In genomic region chr3:50205719-50206276, GRCh38 we compare ENCODE assay signal across 10 cellular contexts. TPM values are rescaled to one million over a fixed set of nuclear protein-coding genes. Genes with fewer than 3 reads are reported as not detected.
DNase-seq lines count a peak whose midpoint lies in the region; ATAC-seq and TF ChIP-seq lines count a peak whose summit lies in the region.
"Had no signal": no experiment of that assay in that cellular context is flagged by ENCODE, and none has a peak within 500 bp of the region (broad histone marks: within the 10 kb centered on the region; RNA-seq: fewer than 3 reads in every experiment).

No MANE protein-coding gene starts in this region.

- 10 to 12% methylated on average over 8 to 29 of the region's 40 CpGs for WGBS in lower leg skin, 2 donors

- intact Hi-C loops in ascending aorta (cut with DNase I): no loop called here
- intact Hi-C loops in lower leg skin (cut with DNase I; ENCODE audit: low total_unique reads): no loop called here

- H3K9me3 ChIP-seq in ascending aorta: no peaks in the 10 kb centered on the region

- no peak for TF ChIP-seq POLR2A in lower leg skin (IDR thresholded peaks at IDR 0.05)

- peak; percentile 76 for DNase-seq in activated CD8-positive, alpha-beta memory T cell treated with anti-CD3 and anti-CD28 coated beads for 24 hours
- DNase-seq in activated CD8-positive, alpha-beta memory T cell treated with anti-CD3 and anti-CD28 coated beads, Interleukin-2, amount 50 U/mL, for 4 hours: no peak
- no peak for DNase-seq in ascending aorta (ENCODE audit: low spot score in 2 of 2)
- peak; percentile 70 for DNase-seq in left kidney (ENCODE audit: low read depth, low spot score)
- peak in 31 of 49 donors; percentile 5 to 65 (median 43) for DNase-seq in substantia nigra (lab: John Stamatoyannopoulos, UW)
- DNase-seq in lower leg skin (ENCODE audit: low spot score in 2 of 2): no peak
- DNase-seq in ureter (ENCODE audit: low spot score): no peak

- peaks cover 12 to 15% of the 10 kb centered on the region in 2 donors for H3K4me1 ChIP-seq in ascending aorta

- TF ChIP-seq CTCF in ascending aorta (IDR thresholded peaks at IDR 0.05) (no peak), lower leg skin (IDR thresholded peaks at IDR 0.05) (no peak)

- no peaks in the 10 kb centered on the region for H3K27me3 ChIP-seq in ascending aorta

- no peak for ATAC-seq in HG02973 (IDR thresholded peaks at IDR 0.05; ENCODE audit: unreplicated experiment)

- H3K36me3 ChIP-seq in ascending aorta: no peaks in the 10 kb centered on the region

- H3K4me3 ChIP-seq in ascending aorta: peak overlapping the region; percentile 55 to 72
- no peak overlapping the region for H3K4me3 ChIP-seq in lower leg skin (ENCODE audit: low read depth, poor library complexity, severe bottlenecking)

- H3K27ac ChIP-seq in ascending aorta: no peak overlapping the region
- H3K27ac ChIP-seq in substantia nigra (ENCODE audit: low read depth, low read length, poor library complexity, severe bottlenecking): peak overlapping the region; percentile 35

RNA-seq across cellular contexts. Expression of gene SLC38A3, which starts 0.7 kb away (rescaled TPM):
- total RNA-seq in ascending aorta (not detected), lower leg skin (under 1 TPM in 1 of 4 donors, not detected in 3; 0.62 TPM), ureter (0.34 TPM)
- total RNA-seq: CD8-positive, alpha-beta memory T cell; lung microvascular endothelial cell had no signal

RNA-seq across cellular contexts. Expression of gene GNAT1, which starts 14.4 kb away (rescaled TPM):
- total RNA-seq in ascending aorta (4.7 TPM), lower leg skin (not detected), ureter (not detected)
- total RNA-seq: CD8-positive, alpha-beta memory T cell; lung microvascular endothelial cell had no signal

RNA-seq across cellular contexts. Expression of gene GNAI2, which starts 30.2 kb away (rescaled TPM):
- total RNA-seq in ascending aorta: 283 TPM
- total RNA-seq in lower leg skin: 100 to 1,000 TPM in 1 of 4 donors, 10 to 100 TPM in 3; 56.5 to 123 (median 74.8) TPM
- total RNA-seq in ureter: 222 TPM

RNA-seq across cellular contexts. Expression of gene SEMA3F, which starts 50.7 kb away (rescaled TPM):
- total RNA-seq in ascending aorta: 75.0 TPM
- 100 to 1,000 TPM; 106 to 151 (median 120) TPM for total RNA-seq in lower leg skin
- 132 TPM for total RNA-seq in ureter
- total RNA-seq: CD8-positive, alpha-beta memory T cell had no signal

Comparison
In these comparisons a context has a peak if more than half of its experiments do, and no peak if none do; other contexts are left out.
1. DNase-seq: peak in activated CD8-positive, alpha-beta memory T cell treated with anti-CD3 and anti-CD28 coated beads for 24 hours (single experiment), left kidney (single experiment) and substantia nigra (31 of 49); none in activated CD8-positive, alpha-beta memory T cell treated with anti-CD3 and anti-CD28 coated beads, Interleukin-2, amount 50 U/mL, for 4 hours (single experiment), ascending aorta (0 of 2), lower leg skin (0 of 2) and ureter (single experiment).